Comparison of ENCODE assay signal across 21 cellular contexts in the genomic region with DNA sequence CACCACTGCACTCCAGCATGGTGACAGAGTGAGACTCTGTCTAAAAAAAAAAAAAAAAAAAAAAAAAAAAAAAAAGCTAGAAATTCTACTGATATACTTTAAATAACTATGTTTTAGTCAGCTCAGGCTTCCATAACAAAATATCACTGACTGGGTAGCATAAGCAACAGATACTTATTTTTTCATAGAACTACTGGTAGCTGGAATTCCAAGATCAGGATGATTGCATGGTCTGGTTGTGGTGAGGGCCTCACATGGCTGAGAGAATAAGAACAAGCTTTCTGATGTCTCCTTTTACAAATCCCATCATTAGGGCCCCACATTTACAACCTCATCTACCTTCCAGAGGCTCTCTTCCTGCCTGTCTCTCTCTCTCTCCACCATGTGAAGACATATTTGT.
"Had no signal": no experiment of that assay in that cellular context is flagged by ENCODE, and none has a peak within 500 bp of the region (broad histone marks: within the 10 kb centered on the region; RNA-seq: fewer than 3 reads in every experiment).

No MANE protein-coding gene starts in this region.

- H3K27me3 ChIP-seq: dorsolateral prefrontal cortex, esophagus muscularis mucosa, gastrocnemius medialis, heart right ventricle, left lung had no signal

- H3K4me1 Mint-ChIP-seq: immature natural killer cell, memory B cell had no signal

- H3K4me3 Mint-ChIP-seq: immature natural killer cell, memory B cell had no signal

- H3K4me3 ChIP-seq: coronary artery, dorsolateral prefrontal cortex, esophagus muscularis mucosa, gastrocnemius medialis, heart right ventricle, left lung, lower lobe of right lung had no signal

- H3K36me3 ChIP-seq: esophagus muscularis mucosa, gastrocnemius medialis, heart right ventricle, left lung, lower lobe of right lung had no signal

- H3K27ac Mint-ChIP-seq: immature natural killer cell, memory B cell had no signal

- H3K36me3 Mint-ChIP-seq: memory B cell had no signal

- H3K9me3 ChIP-seq: gastrocnemius medialis, lower lobe of right lung had no signal

- H3K4me1 ChIP-seq: esophagus muscularis mucosa, gastrocnemius medialis, heart right ventricle, left lung, lower lobe of right lung had no signal

- ATAC-seq: gastrocnemius medialis, heart right ventricle, left cardiac atrium, left lung, left ventricle myocardium superior, lower lobe of right lung had no signal

- H3K27ac ChIP-seq: coronary artery, dorsolateral prefrontal cortex, esophagus muscularis mucosa, gastrocnemius medialis, heart right ventricle, left lung, lower lobe of right lung had no signal

- H3K27me3 Mint-ChIP-seq: memory B cell had no signal

- DNase-seq: dermis blood vessel endothelial cell; dorsolateral prefrontal cortex; effector CD4-positive, alpha-beta T cell; effector memory CD4-positive, alpha-beta T cell; foreskin melanocyte; gastrocnemius medialis; glutamatergic neuron; head of caudate nucleus; heart right ventricle; hypothalamus; immature natural killer cell; islet precursor cell; left cardiac atrium; left lung; left ventricle myocardium superior; lower lobe of right lung; mesendoderm; midbrain had no signal
